15 cellular contexts compared by ENCODE assay signal in the genomic region with DNA sequence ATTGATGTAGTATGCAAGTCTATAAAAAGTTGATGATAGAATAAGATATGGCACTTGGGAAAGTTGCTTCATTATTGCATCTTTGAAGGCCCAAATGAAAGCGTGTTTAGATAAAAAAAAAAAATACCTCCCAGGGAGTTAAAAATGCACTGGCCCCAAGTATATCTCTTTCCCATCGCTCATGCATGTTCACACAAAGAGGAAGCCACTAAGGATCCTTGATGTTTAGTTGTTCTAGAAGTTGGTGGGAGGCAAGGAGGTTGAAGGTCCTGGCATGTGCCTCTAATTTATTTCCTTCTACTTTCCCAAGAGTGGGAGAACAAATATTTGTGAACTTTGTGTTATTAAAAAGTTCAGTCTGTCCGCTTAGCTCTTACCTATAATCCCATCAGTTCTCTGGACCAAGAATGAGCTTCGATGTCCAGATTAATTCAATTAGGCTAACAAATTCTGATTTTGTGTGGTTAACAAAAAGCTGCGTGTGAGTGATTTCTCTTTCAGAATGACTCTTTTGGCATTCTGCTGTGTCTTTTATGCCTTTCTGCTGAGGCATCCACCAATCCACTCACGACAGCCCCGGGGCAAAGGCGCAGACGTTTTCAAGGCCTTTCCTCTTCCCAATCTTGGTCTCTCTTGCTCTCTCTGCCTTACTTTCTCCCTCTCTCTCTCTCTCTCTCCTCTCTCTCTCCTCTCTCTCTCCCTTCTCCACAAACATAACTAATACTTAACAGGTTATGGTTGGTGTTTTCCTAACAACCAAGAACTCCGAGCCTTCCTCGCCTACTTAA.
"Had no signal": no experiment of that assay in that cellular context is flagged by ENCODE, and none has a peak within 500 bp of the region (broad histone marks: within the 10 kb centered on the region; RNA-seq: fewer than 3 reads in every experiment).

No MANE protein-coding gene starts in this region.

- H3K4me3 Mint-ChIP-seq: activated T-cell treated with anti-CD3 and anti-CD28 coated beads, Interleukin-2, amount 50 U/mL, for 72 hours; immature natural killer cell; T-helper 1 cell treated with Interleukin-12 subunit alpha and Interleukin-12 subunit beta and Interleukin-4 antibody, amounts not matched to agents 30 μg/mL and 1 μg/mL, for 36 hours had no signal

- ATAC-seq: activated CD4-positive, CD25-positive, alpha-beta regulatory T cell treated with anti-CD3 and anti-CD28 coated beads, Interleukin-2, amount 50 U/mL, for 24 hours; activated T-cell treated with anti-CD3 and anti-CD28 coated beads, Interleukin-2, amount 50 U/mL, for 72 hours; esophagus mucosa; heart right ventricle had no signal

- H3K27ac Mint-ChIP-seq: activated T-cell treated with anti-CD3 and anti-CD28 coated beads, Interleukin-2, amount 50 U/mL, for 72 hours; immature natural killer cell; T-helper 1 cell treated with Interleukin-12 subunit alpha and Interleukin-12 subunit beta and Interleukin-4 antibody, amounts not matched to agents 30 μg/mL and 1 μg/mL, for 36 hours had no signal

- DNase-seq: activated effector memory CD4-positive, alpha-beta T cell treated with anti-CD3 and anti-CD28 coated beads, Interleukin-2, amount 50 U/mL, for 16 hours; activated naive CD4-positive, alpha-beta T cell treated with anti-CD3 and anti-CD28 coated beads, Interleukin-2, amount 50 U/mL, for 16 hours; activated T-cell treated with anti-CD3 and anti-CD28 coated beads, Interleukin-2, amount 50 U/mL, for 72 hours; aorta; brain microvascular endothelial cell; central memory CD4-positive, alpha-beta T cell; heart right ventricle; immature natural killer cell; kidney glomerular epithelial cell; left ventricle myocardium inferior; spleen; stimulated activated naive CD4-positive, alpha-beta T cell had no signal

- H3K9me3 Mint-ChIP-seq: activated T-cell treated with anti-CD3 and anti-CD28 coated beads, Interleukin-2, amount 50 U/mL, for 72 hours; T-helper 1 cell treated with Interleukin-12 subunit alpha and Interleukin-12 subunit beta and Interleukin-4 antibody, amounts not matched to agents 30 μg/mL and 1 μg/mL, for 36 hours had no signal

- H3K4me1 Mint-ChIP-seq: immature natural killer cell had no signal
